ENCODE assay signal across 8 cellular contexts in the genomic region with DNA sequence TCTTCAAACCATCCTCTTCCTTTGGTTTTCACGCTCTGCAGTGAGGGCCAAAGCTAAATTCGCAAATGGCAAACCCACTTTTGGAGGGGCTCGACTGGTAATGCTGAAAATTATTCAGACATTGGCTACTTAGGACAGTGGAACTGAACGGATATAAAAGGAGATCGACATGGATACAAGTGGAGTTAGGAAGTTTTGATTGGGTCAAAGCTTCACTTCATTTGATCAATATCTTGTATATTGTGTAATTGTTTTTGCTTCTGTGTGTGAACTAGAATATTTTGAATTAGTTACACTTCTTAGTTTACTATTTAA. TPM values are rescaled to one million over a fixed set of nuclear protein-coding genes. Genes with fewer than 3 reads are reported as not detected.
DNase-seq lines count a peak whose midpoint lies in the region; ATAC-seq and TF ChIP-seq lines count a peak whose summit lies in the region.

No MANE protein-coding gene starts in this region.

- H3K27ac ChIP-seq in Karpas-422 (ENCODE audit: low read length) (no peak overlapping the region), coronary artery (peak overlapping the region; percentile 89 to 96)

- peak overlapping the region; percentile 88 to 96 (median 92) for H3K4me3 Mint-ChIP-seq in naive thymus-derived CD8-positive, alpha-beta T cell

- no peaks in the 10 kb centered on the region for H4K20me1 ChIP-seq in Karpas-422 (ENCODE audit: insufficient read depth, low read depth, low read length)

- H3K27ac Mint-ChIP-seq in naive thymus-derived CD8-positive, alpha-beta T cell = peak overlapping the region; percentile 83 to 96 (median 90)

- peaks cover 21% of the 10 kb centered on the region for H3K79me2 ChIP-seq in Karpas-422 (ENCODE audit: low read length)

- peak overlapping the region; percentile 80 for H2AFZ ChIP-seq in Karpas-422 (ENCODE audit: low read length)

- CTCF ChIA-PET in BJ (lab: Yijun Ruan, JAX) = interaction anchor here (0.6 to 3.8 kb wide), 3 partner anchors 17 to 188 kb away, joined by 3 to 14 read pairs (median 5); no protein-coding TSS in a partner anchor

- H3K4me1 ChIP-seq in Karpas-422 (ENCODE audit: low read length) = peaks cover 27% of the 10 kb centered on the region

- POLR2A ChIA-PET in BJ (lab: Charles Lee) = interaction anchor here (0.7 kb wide), 1 partner anchor 213 kb away, joined by 3 read pairs; no protein-coding TSS in a partner anchor
- POLR2A ChIA-PET in naive thymus-derived CD8-positive, alpha-beta T cell (lab: Charles Lee) = interaction anchor here (0.6 to 3.2 kb wide), 12 partner anchors 11 to 554 kb away, joined by 3 to 35 read pairs (median 4); a partner anchor contains a TSS

- peaks cover 0 to 34% (median 3%) of the 10 kb centered on the region in 3 donors for H3K36me3 Mint-ChIP-seq in naive thymus-derived CD8-positive, alpha-beta T cell

- H3K4me2 ChIP-seq in Karpas-422 (ENCODE audit: low read depth, low read length, poor library complexity, severe bottlenecking) = peak overlapping the region; percentile 95

- H3K4me1 Mint-ChIP-seq in naive thymus-derived CD8-positive, alpha-beta T cell = peaks cover 15 to 53% (median 42%) of the 10 kb centered on the region in 4 donors

- no peak for ATAC-seq in naive thymus-derived CD8-positive, alpha-beta T cell
- ATAC-seq in HG03469 (IDR thresholded peaks at IDR 0.05; ENCODE audit: unreplicated experiment) (no peak), HG03280 (IDR thresholded peaks at IDR 0.05; ENCODE audit: unreplicated experiment) (no peak), HG03159 (IDR thresholded peaks at IDR 0.05; ENCODE audit: unreplicated experiment) (no peak), left colon (no peak)

- DNase-seq in BJ (ENCODE audit: low read depth) (no peak), Karpas-422 (peak; percentile 46), coronary artery (ENCODE audit: low spot score) (no peak), left colon (no peak)
- DNase-seq in naive thymus-derived CD8-positive, alpha-beta T cell = no peak

- no peaks in the 10 kb centered on the region for H3K27me3 ChIP-seq in BJ (ENCODE audit: control insufficient read depth, insufficient read depth, low read length)
- no peaks in the 10 kb centered on the region for H3K27me3 ChIP-seq in Karpas-422 (ENCODE audit: low read length)

- TF ChIP-seq CTCF in BJ (IDR thresholded peaks at IDR 0.05; ENCODE audit: insufficient read depth, low read depth, low read length) = no peak
- no peak for TF ChIP-seq CTCF in coronary artery (IDR thresholded peaks at IDR 0.05)

- H3K9me3 Mint-ChIP-seq in naive thymus-derived CD8-positive, alpha-beta T cell = no peaks in the 10 kb centered on the region

- H3K9me2 ChIP-seq in Karpas-422 (replicated peaks; ENCODE audit: insufficient read depth, low read length) = no peaks in the 10 kb centered on the region

- H3K9me3 ChIP-seq in Karpas-422 (ENCODE audit: low read length) = no peaks in the 10 kb centered on the region

- H3K9ac ChIP-seq in Karpas-422 (ENCODE audit: low read length) = peak overlapping the region; percentile 92

- no peaks in the 10 kb centered on the region; the same call in 1 of the 2 replicates for H3K36me3 ChIP-seq in BJ (ENCODE audit: control insufficient read depth, insufficient read depth, low read length)
- H3K36me3 ChIP-seq in Karpas-422 (ENCODE audit: insufficient read depth, low read length) = no peaks in the 10 kb centered on the region

- H3K4me3 ChIP-seq in BJ (ENCODE audit: low read depth, low read length) (peak overlapping the region; percentile 86), Karpas-422 (ENCODE audit: low read length) (peak overlapping the region; percentile 73), coronary artery (peak overlapping the region; percentile 94)

- H3K27me3 Mint-ChIP-seq in naive thymus-derived CD8-positive, alpha-beta T cell = no peaks in the 10 kb centered on the region

- intact Hi-C loops in left colon (cut with DNase I, micrococcal nuclease) = no loop called here

RNA-seq across cellular contexts. Expression of a gene that starts 1.2 kb away (rescaled TPM):
- polyA plus RNA-seq in BJ (2011; rRNA removed) = 5.7 and 12.9 TPM in 2 replicates
- 3.0 TPM in 2 replicates for polyA minus RNA-seq in BJ (2011; rRNA and poly(A)+ RNA removed)
- 9.7 and 11.0 TPM in 2 replicates for total RNA-seq in Karpas-422 (2014; rRNA removed; shearing (Covaris generic); ENCODE audit: low replicate concordance)
- total RNA-seq in naive thymus-derived CD8-positive, alpha-beta T cell = 10 to 100 TPM; 22.2 to 24.6 TPM
- 1 to 10 TPM; 4.8 to 5.6 (median 4.9) TPM for polyA plus RNA-seq in naive thymus-derived CD8-positive, alpha-beta T cell
- total RNA-seq in left colon = 10 to 100 TPM; 39.2 to 44.9 TPM
